In genomic region chr5:5995819-5996218, GRCh38 we compare ENCODE assay signal across 11 cellular contexts.
"Had no signal": no experiment of that assay in that cellular context is flagged by ENCODE, and none has a peak within 500 bp of the region (broad histone marks: within the 10 kb centered on the region; RNA-seq: fewer than 3 reads in every experiment).

No MANE protein-coding gene starts in this region.

- H3K4me2 ChIP-seq: GM23338 had no signal

- H2AFZ ChIP-seq: GM23248, GM23338 had no signal

- H3K9ac ChIP-seq: GM23248 had no signal

- H3K4me1 ChIP-seq: HAP-1 had no signal

- H3K36me3 ChIP-seq: HAP-1 had no signal

- ATAC-seq: GM23338, HCT116 had no signal

- FAIRE-seq: H1, H54 had no signal

- DNase-seq: GM23248, GOT3, H7, H9, HCEC 1CT, HFFc6 had no signal

- H3K27ac ChIP-seq: GM23248 had no signal

- H3K4me3 ChIP-seq: GM23248, GM23338, HAP-1 had no signal
